Comparison of ENCODE assay signal across 14 cellular contexts in genomic region chr11:73784080-73784634, GRCh38. TPM values are rescaled to one million over a fixed set of nuclear protein-coding genes. Genes with fewer than 3 reads are reported as not detected.
DNase-seq lines count a peak whose midpoint lies in the region; ATAC-seq and TF ChIP-seq lines count a peak whose summit lies in the region.
"Had no signal": no experiment of that assay in that cellular context is flagged by ENCODE, and none has a peak within 500 bp of the region (broad histone marks: within the 10 kb centered on the region; RNA-seq: fewer than 3 reads in every experiment).

No MANE protein-coding gene starts in this region.

- no peaks in the 10 kb centered on the region for H3K9me3 ChIP-seq in CD8-positive, alpha-beta T cell (ENCODE audit: low read length)
- H3K9me3 ChIP-seq: BLaER1 treated with 17β-estradiol and CSF1 and Interleukin-3, amounts not matched to agents 10 nM and 100 nM had no signal

- no peak overlapping the region for H3K4me3 Mint-ChIP-seq in T-helper 2 cell treated with Interferon-gamma antibody and Interleukin-4, amounts not matched to agents 5 μg/mL and 100 μg/mL, for 36 hours
- H3K4me3 Mint-ChIP-seq in CD8-positive, alpha-beta T cell, result no peak overlapping the region
- H3K4me3 Mint-ChIP-seq: activated naive CD4-positive, alpha-beta T cell treated with anti-CD3 and anti-CD28 coated beads, Interleukin-2, amount 50 U/mL, for 24 hours; mesothelial cell of epicardium; T-helper 1 cell treated with Interleukin-12 subunit alpha and Interleukin-12 subunit beta and Interleukin-4 antibody, amounts not matched to agents 30 μg/mL and 1 μg/mL, for 36 hours had no signal

- no peaks in the 10 kb centered on the region for H3K27me3 Mint-ChIP-seq in T-helper 2 cell treated with Interferon-gamma antibody and Interleukin-4, amounts not matched to agents 5 μg/mL and 100 μg/mL, for 36 hours (ENCODE audit: low read depth)
- H3K27me3 Mint-ChIP-seq in CD8-positive, alpha-beta T cell (ENCODE audit: low read depth), result no peaks in the 10 kb centered on the region
- H3K27me3 Mint-ChIP-seq: activated naive CD4-positive, alpha-beta T cell treated with anti-CD3 and anti-CD28 coated beads, Interleukin-2, amount 50 U/mL, for 24 hours had no signal

- CTCF ChIA-PET in CD8-positive, alpha-beta T cell (lab: Charles Lee), result no interaction called here

- peak; percentile 58 for DNase-seq in ELF-1 (ENCODE audit: low read depth, low spot score)
- peak; percentile 78 for DNase-seq in NCI-H69 (lab: John Stamatoyannopoulos, UW)
- DNase-seq in erythroblast (lab: John Stamatoyannopoulos, UW), result peak; percentile 57 to 86
- no peak for DNase-seq in T-helper 2 cell treated with Interferon-gamma antibody and Interleukin-4, amounts not matched to agents 5 μg/mL and 100 μg/mL, for 36 hours (ENCODE audit: low spot score)
- DNase-seq in substantia nigra (lab: John Stamatoyannopoulos, UW), result no peak
- DNase-seq in CD8-positive, alpha-beta T cell, result no peak
- DNase-seq: activated CD4-positive, alpha-beta T cell treated with anti-CD3 and anti-CD28 coated beads, Interleukin-2, amount 50 U/mL, for 48 hours had no signal

- no peak overlapping the region for H3K27ac Mint-ChIP-seq in T-helper 2 cell treated with Interferon-gamma antibody and Interleukin-4, amounts not matched to agents 5 μg/mL and 100 μg/mL, for 36 hours
- no peak overlapping the region for H3K27ac Mint-ChIP-seq in CD8-positive, alpha-beta T cell
- H3K27ac Mint-ChIP-seq: activated naive CD4-positive, alpha-beta T cell treated with anti-CD3 and anti-CD28 coated beads, Interleukin-2, amount 50 U/mL, for 24 hours; mesothelial cell of epicardium; T-helper 1 cell treated with Interleukin-12 subunit alpha and Interleukin-12 subunit beta and Interleukin-4 antibody, amounts not matched to agents 30 μg/mL and 1 μg/mL, for 36 hours had no signal

- no peaks in the 10 kb centered on the region for H3K36me3 Mint-ChIP-seq in T-helper 2 cell treated with Interferon-gamma antibody and Interleukin-4, amounts not matched to agents 5 μg/mL and 100 μg/mL, for 36 hours (ENCODE audit: low read depth)
- H3K36me3 Mint-ChIP-seq in CD8-positive, alpha-beta T cell, result peaks cover 9% of the 10 kb centered on the region
- H3K36me3 Mint-ChIP-seq: activated naive CD4-positive, alpha-beta T cell treated with anti-CD3 and anti-CD28 coated beads, Interleukin-2, amount 50 U/mL, for 24 hours; mesothelial cell of epicardium had no signal

- peaks cover 9% of the 10 kb centered on the region for H3K4me1 ChIP-seq in CD8-positive, alpha-beta T cell (ENCODE audit: insufficient read depth, low read length)
- H3K4me1 ChIP-seq: parathyroid adenoma had no signal

- POLR2A ChIA-PET in CD8-positive, alpha-beta T cell (lab: Charles Lee), result no interaction called here

- H3K9me3 Mint-ChIP-seq in T-helper 2 cell treated with Interferon-gamma antibody and Interleukin-4, amounts not matched to agents 5 μg/mL and 100 μg/mL, for 36 hours, result no peaks in the 10 kb centered on the region
- no peaks in the 10 kb centered on the region for H3K9me3 Mint-ChIP-seq in CD8-positive, alpha-beta T cell
- H3K9me3 Mint-ChIP-seq: activated naive CD4-positive, alpha-beta T cell treated with anti-CD3 and anti-CD28 coated beads, Interleukin-2, amount 50 U/mL, for 24 hours; mesothelial cell of epicardium; T-helper 1 cell treated with Interleukin-12 subunit alpha and Interleukin-12 subunit beta and Interleukin-4 antibody, amounts not matched to agents 30 μg/mL and 1 μg/mL, for 36 hours had no signal

- peaks cover 12% of the 10 kb centered on the region for H3K4me1 Mint-ChIP-seq in T-helper 2 cell treated with Interferon-gamma antibody and Interleukin-4, amounts not matched to agents 5 μg/mL and 100 μg/mL, for 36 hours (ENCODE audit: low read depth)
- H3K4me1 Mint-ChIP-seq in CD8-positive, alpha-beta T cell (ENCODE audit: low read depth), result peaks cover 24% of the 10 kb centered on the region

- H3K27ac ChIP-seq in 22Rv1, result peak overlapping the region; percentile 36
- no peak overlapping the region for H3K27ac ChIP-seq in substantia nigra (ENCODE audit: low read depth, low read length, poor library complexity, severe bottlenecking)
- H3K27ac ChIP-seq in CD8-positive, alpha-beta T cell (ENCODE audit: low read depth, low read length), result no peak overlapping the region
- H3K27ac ChIP-seq: BLaER1 treated with 17β-estradiol and CSF1 and Interleukin-3, amounts not matched to agents 10 nM and 100 nM; parathyroid adenoma had no signal

- intact Hi-C loops in CD8-positive, alpha-beta T cell (cut with DNase I, micrococcal nuclease), result loop anchor here in 1 of 2 experiments (10.0 kb wide), 2 partner anchors 409 to 711 kb away; partner anchors contain the start of genes LIPT2 and RELT

- TF ChIP-seq CTCF in 22Rv1 (IDR thresholded peaks at IDR 0.05), result no peak
- no peak for TF ChIP-seq CTCF in CD8-positive, alpha-beta T cell (IDR thresholded peaks at IDR 0.05)

- no peak for TF ChIP-seq POLR2A in erythroblast (IDR thresholded peaks at IDR 0.05; ENCODE audit: low read length)

- H3K4me3 ChIP-seq in CD8-positive, alpha-beta T cell (ENCODE audit: low read depth, low read length), result no peak overlapping the region
- H3K4me3 ChIP-seq: BLaER1 treated with 17β-estradiol and CSF1 and Interleukin-3, amounts not matched to agents 10 nM and 100 nM had no signal

- H3K36me3 ChIP-seq in CD8-positive, alpha-beta T cell (ENCODE audit: insufficient read depth, low read length), result no peaks in the 10 kb centered on the region
- H3K36me3 ChIP-seq: BLaER1 treated with 17β-estradiol and CSF1 and Interleukin-3, amounts not matched to agents 10 nM and 100 nM had no signal

- no peaks in the 10 kb centered on the region for H3K27me3 ChIP-seq in CD8-positive, alpha-beta T cell (ENCODE audit: insufficient read depth, low read length)
- H3K27me3 ChIP-seq: BLaER1 treated with 17β-estradiol and CSF1 and Interleukin-3, amounts not matched to agents 10 nM and 100 nM had no signal

- ATAC-seq in GM18873 (IDR thresholded peaks at IDR 0.05; ENCODE audit: low FRiP score, unreplicated experiment), result no peak
- no peak for ATAC-seq in CD8-positive, alpha-beta T cell

RNA-seq across cellular contexts. Expression of gene MRPL48, which starts 3.5 kb away (rescaled TPM):
- total RNA-seq in CD8-positive, alpha-beta T cell, result 10 to 100 TPM; 10.2 to 13.7 TPM

RNA-seq across cellular contexts. Expression of gene RAB6A, which starts 23.3 kb away (rescaled TPM):
- total RNA-seq in CD8-positive, alpha-beta T cell, result 10 to 100 TPM; 43.7 to 53.3 TPM

Comparison
In these comparisons a context has a peak if more than half of its experiments do, and no peak if none do; other contexts are left out.
1. DNase-seq: peak in ELF-1 (single experiment), NCI-H69 (single experiment) and erythroblast (2 of 2); none in T-helper 2 cell treated with Interferon-gamma antibody and Interleukin-4, amounts not matched to agents 5 μg/mL and 100 μg/mL, for 36 hours (single experiment), substantia nigra (0 of 49) and CD8-positive, alpha-beta T cell (0 of 7).